Comparison of ENCODE assay signal across 12 cellular contexts in the genomic region with DNA sequence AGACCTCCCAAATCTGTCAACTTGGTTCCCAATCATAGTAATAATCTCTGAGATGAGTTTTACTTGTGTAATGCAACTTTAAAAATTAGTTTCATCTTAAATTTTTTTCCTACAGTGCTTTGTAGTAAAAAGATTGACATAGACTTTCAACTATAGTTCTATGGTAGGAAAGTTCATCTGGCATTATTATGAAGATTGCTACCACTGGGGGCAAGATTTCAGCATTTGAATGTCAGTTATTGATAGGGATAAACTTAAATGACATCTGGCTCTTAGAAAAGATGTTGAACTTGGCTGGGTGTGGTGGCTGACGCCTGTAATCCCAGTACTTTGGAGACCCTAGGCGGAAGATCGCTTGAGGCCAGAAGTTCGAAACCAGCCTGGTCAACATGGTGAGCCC. TPM values are rescaled to one million over a fixed set of nuclear protein-coding genes. Genes with fewer than 3 reads are reported as not detected.
DNase-seq lines count a peak whose midpoint lies in the region; ATAC-seq and TF ChIP-seq lines count a peak whose summit lies in the region.
"Had no signal": no experiment of that assay in that cellular context is flagged by ENCODE, and none has a peak within 500 bp of the region (broad histone marks: within the 10 kb centered on the region; RNA-seq: fewer than 3 reads in every experiment).

No MANE protein-coding gene starts in this region.

- H3K36me3 Mint-ChIP-seq in Caco-2 (ENCODE audit: insufficient read depth, unreplicated experiment) (peaks cover 49% of the 10 kb centered on the region), endodermal cell (ENCODE audit: low read depth) (peaks cover 18% of the 10 kb centered on the region)

- H3K4me3 ChIP-seq in Caco-2 (ENCODE audit: low read depth, low read length): no peak overlapping the region
- H3K4me3 ChIP-seq in SK-N-MC: no peak overlapping the region
- H3K4me3 ChIP-seq in endodermal cell (ENCODE audit: low read length): no peak overlapping the region
- H3K4me3 ChIP-seq in right cardiac atrium (ENCODE audit: low read length): no peak overlapping the region

- H3K36me3 ChIP-seq in Caco-2 (ENCODE audit: control insufficient read depth, insufficient read depth, low read length) (no peaks in the 10 kb centered on the region), SK-N-MC (ENCODE audit: insufficient read depth, low read length) (peaks cover 20% of the 10 kb centered on the region), endodermal cell (ENCODE audit: control insufficient read depth, insufficient read depth, low read length) (no peaks in the 10 kb centered on the region)

- TF ChIP-seq CTCF in 22Rv1 (IDR thresholded peaks at IDR 0.05) (peak; percentile 25; the same call in 1 of the 2 replicates), Caco-2 (IDR thresholded peaks at IDR 0.05; ENCODE audit: insufficient read depth in 1 of 2, low read depth in 1 of 2, low read length in 1 of 2, severe bottlenecking in 1 of 2, unreplicated experiment in 1 of 2) (no peak), endodermal cell (conservative IDR thresholded peaks at IDR 0.05) (peak; percentile 18)

- BruUV-seq in Caco-2 (replicated peaks; lab: Mats Ljungman, UMichigan): no TSS peak

- H3K9me3 ChIP-seq in Caco-2: no peaks in the 10 kb centered on the region
- H3K9me3 ChIP-seq in SK-N-MC (ENCODE audit: low read depth, low read length): no peaks in the 10 kb centered on the region
- no peaks in the 10 kb centered on the region for H3K9me3 ChIP-seq in endodermal cell (ENCODE audit: control insufficient read depth, low read length)
- H3K9me3 ChIP-seq in right cardiac atrium (ENCODE audit: control insufficient read depth, low read length): no peaks in the 10 kb centered on the region

- H3K9me3 Mint-ChIP-seq in Caco-2 (ENCODE audit: unreplicated experiment): no peaks in the 10 kb centered on the region
- H3K9me3 Mint-ChIP-seq in endodermal cell: no peaks in the 10 kb centered on the region

- H3K4me1 Mint-ChIP-seq in Caco-2 (ENCODE audit: low read depth, unreplicated experiment) (peaks cover 16% of the 10 kb centered on the region), endodermal cell (peaks cover 19% of the 10 kb centered on the region)

- WGBS in endodermal cell (ENCODE audit: insufficient coverage in 1 of 2, insufficient read length in 1 of 2), 2 experiments: 89 to 100% methylated on average over 3 to 4 of the region's 4 CpGs
- 97% methylated on average over 4 of the region's 4 CpGs for WGBS in right cardiac atrium

- intact Hi-C loops in Caco-2 (cut with micrococcal nuclease; ENCODE audit: unreplicated experiment): loop anchor here (5.0 to 10.0 kb wide), 4 partner anchors 101 to 348 kb away; partner anchors contain the start of gene NUP42
- intact Hi-C loops in right cardiac atrium (cut with DNase I): no loop called here

- CTCF ChIA-PET in Caco-2 (lab: Charles Lee): interaction anchor here (1.1 kb wide), 1 partner anchor 11 kb away, joined by 3 read pairs; no protein-coding TSS in a partner anchor

- ATAC-seq in HG03280 (IDR thresholded peaks at IDR 0.05; ENCODE audit: unreplicated experiment): no peak
- ATAC-seq in right cardiac atrium: no peak
- no peak for ATAC-seq in GM18873 (IDR thresholded peaks at IDR 0.05; ENCODE audit: low FRiP score, unreplicated experiment)
- ATAC-seq: left lobe of liver had no signal

- H3K4me3 Mint-ChIP-seq in Caco-2 (ENCODE audit: unreplicated experiment): peak overlapping the region; percentile 91
- H3K4me3 Mint-ChIP-seq in endodermal cell: peak overlapping the region; percentile 7

- no peaks in the 10 kb centered on the region for H3K27me3 ChIP-seq in Caco-2 (replicated peaks; ENCODE audit: control insufficient read depth, insufficient read depth, low read length)
- no peaks in the 10 kb centered on the region for H3K27me3 ChIP-seq in endodermal cell (ENCODE audit: control insufficient read depth, insufficient read depth, low read length, poor library complexity, severe bottlenecking)
- no peaks in the 10 kb centered on the region for H3K27me3 ChIP-seq in right cardiac atrium (ENCODE audit: control insufficient read depth, insufficient read depth)

- no peak overlapping the region for H3K9ac ChIP-seq in SK-N-MC (ENCODE audit: insufficient read length)
- H3K9ac ChIP-seq in endodermal cell (ENCODE audit: extremely low read depth, low read length, poor library complexity, severe bottlenecking): no peak overlapping the region

- H3K27ac Mint-ChIP-seq in Caco-2 (ENCODE audit: unreplicated experiment): peak overlapping the region; percentile 99
- H3K27ac Mint-ChIP-seq in endodermal cell: no peak overlapping the region

- H3K27ac ChIP-seq in 22Rv1: no peak overlapping the region
- peak overlapping the region; percentile 54; the same call in 1 of the 2 replicates for H3K27ac ChIP-seq in SK-N-MC
- H3K27ac ChIP-seq in endodermal cell (ENCODE audit: low read depth, low read length): no peak overlapping the region
- no peak overlapping the region for H3K27ac ChIP-seq in right cardiac atrium (ENCODE audit: low read length)

- H3K27me3 Mint-ChIP-seq in Caco-2 (ENCODE audit: insufficient read depth, unreplicated experiment) (no peaks in the 10 kb centered on the region), endodermal cell (ENCODE audit: insufficient read depth) (no peaks in the 10 kb centered on the region)

- no peak for DNase-seq in Caco-2
- no peak for DNase-seq in SK-N-MC (ENCODE audit: low read depth, low spot score)
- DNase-seq in endodermal cell: no peak
- no peak for DNase-seq in activated effector memory CD4-positive, alpha-beta T cell treated with Interleukin-2 at 50 U/mL for 16 hours
- DNase-seq in right cardiac atrium: no peak
- DNase-seq: activated gamma-delta T cell; NCI-H2029; stimulated activated CD4-positive, alpha-beta T cell treated with anti-CD3 and anti-CD28 coated beads, Interleukin-2, amount 100 ng/mL, for 48 hours had no signal

- H3K4me1 ChIP-seq in Caco-2 (peaks cover 18% of the 10 kb centered on the region), endodermal cell (ENCODE audit: control insufficient read depth, insufficient read depth, low read length) (no peaks in the 10 kb centered on the region), right cardiac atrium (ENCODE audit: control insufficient read depth, insufficient read depth, low read length) (peaks cover 5% of the 10 kb centered on the region)

- POLR2A ChIA-PET in Caco-2 (lab: Charles Lee): interaction anchor here (0.5 to 1.1 kb wide), 4 partner anchors 24 to 92 kb away, joined by 4 to 5 read pairs (median 4); no protein-coding TSS in a partner anchor

RNA-seq across cellular contexts. Expression of gene TRA2A, which starts 1.4 kb away (rescaled TPM):
- total RNA-seq in Caco-2 (2022): 123 and 132 TPM in 2 replicates
- total RNA-seq in endodermal cell: 100 to 1,000 TPM; 104 to 114 TPM
- polyA plus RNA-seq in endodermal cell (2013, experiment 1 of 2): 114 TPM
- 93.4 TPM for polyA plus RNA-seq in endodermal cell (2013, experiment 2 of 2)
- total RNA-seq in right cardiac atrium: 10 to 100 TPM; 31.9 to 52.1 (median 42.7) TPM
- 38.9 TPM for polyA plus RNA-seq in right cardiac atrium

Comparison
In these comparisons a context has a peak if more than half of its experiments do, and no peak if none do; other contexts are left out.
1. CTCF ChIP-seq: peak in 22Rv1 (single experiment) and endodermal cell (single experiment); none in Caco-2 (0 of 2).